Comparison of ENCODE assay signal across 20 cellular contexts in genomic region chr10:19499291-19499765, GRCh38.
A peak's percentile ranks its signal among the peaks of the same experiment; 100 is the strongest.
DNase-seq lines count a peak whose midpoint lies in the region; ATAC-seq and TF ChIP-seq lines count a peak whose summit lies in the region.
"Had no signal": no experiment of that assay in that cellular context is flagged by ENCODE, and none has a peak within 500 bp of the region (broad histone marks: within the 10 kb centered on the region; RNA-seq: fewer than 3 reads in every experiment).

No MANE protein-coding gene starts in this region.

- no peak overlapping the region for H2AFZ ChIP-seq in mammary epithelial cell (ENCODE audit: low read depth, low read length)

- H3K36me3 Mint-ChIP-seq in MCF 10A (ENCODE audit: insufficient read depth, unreplicated experiment): no peaks in the 10 kb centered on the region
- H3K36me3 Mint-ChIP-seq: CD4-positive, CD25-positive, alpha-beta regulatory T cell; CD8-positive, alpha-beta memory T cell had no signal

- no peak overlapping the region for H3K9ac ChIP-seq in mammary epithelial cell (ENCODE audit: insufficient read depth, low read length)

- H3K9me3 Mint-ChIP-seq in MCF 10A (ENCODE audit: unreplicated experiment): no peaks in the 10 kb centered on the region

- no peak for ATAC-seq in Right ventricle myocardium inferior
- ATAC-seq: GM12878, HepG2 had no signal

- DNase-seq in MCF 10A (ENCODE audit: unreplicated experiment) (peak; percentile 5), mammary epithelial cell (no peak), NCI-H446 (lab: John Stamatoyannopoulos, UW) (peak; percentile 39 to 83), SJCRH30 (no peak), HuH-7 (ENCODE audit: low spot score) (no peak), Right ventricle myocardium inferior (ENCODE audit: missing footprints) (no peak)
- DNase-seq: ACHN; BE2C; C1 segment of cervical spinal cord; CD4-positive, CD25-positive, alpha-beta regulatory T cell; CD8-positive, alpha-beta memory T cell; COR-L47; DMS 273 treated with DMSO at 0.1 percent for 48 hours; DMS53; DND-41; EL; H9 had no signal

- H3K4me2 ChIP-seq in mammary epithelial cell (ENCODE audit: insufficient read depth, low read depth, low read length): no peak overlapping the region

- no peaks in the 10 kb centered on the region for H3K79me2 ChIP-seq in mammary epithelial cell (ENCODE audit: insufficient read depth, low read length)

- no peaks in the 10 kb centered on the region for H3K27me3 Mint-ChIP-seq in MCF 10A (ENCODE audit: insufficient read depth, unreplicated experiment)
- H3K27me3 Mint-ChIP-seq: CD4-positive, CD25-positive, alpha-beta regulatory T cell had no signal

- no TSS peak for BruUV-seq in MCF 10A (replicated peaks; lab: Mats Ljungman, UMichigan)
- no TSS peak for BruUV-seq in mammary epithelial cell (replicated peaks; lab: Mats Ljungman, UMichigan)

- peaks cover 24% of the 10 kb centered on the region for H3K4me1 Mint-ChIP-seq in MCF 10A (ENCODE audit: insufficient read depth, unreplicated experiment)
- H3K4me1 Mint-ChIP-seq: CD4-positive, CD25-positive, alpha-beta regulatory T cell; CD8-positive, alpha-beta memory T cell had no signal

- no peaks in the 10 kb centered on the region for H3K9me3 ChIP-seq in mammary epithelial cell (replicated peaks; ENCODE audit: insufficient read depth, low read length)
- H3K9me3 ChIP-seq in SJCRH30 (replicated peaks): no peaks in the 10 kb centered on the region
- H3K9me3 ChIP-seq: BE2C had no signal

- H3K27ac ChIP-seq in mammary epithelial cell (ENCODE audit: insufficient read depth, low read depth, low read length) (no peak overlapping the region), VCaP (peak overlapping the region; percentile 60), SJCRH30 (no peak overlapping the region)

- WGBS in mammary epithelial cell (ENCODE audit: low coverage, missing lambda C conversion rate): 80% methylated on average over 1 of the region's 1 CpG

- TF ChIP-seq CTCF in MCF 10A (IDR thresholded peaks at IDR 0.05; ENCODE audit: unreplicated experiment) (no peak), mammary epithelial cell (conservative IDR thresholded peaks at IDR 0.05 in 1 of 2, IDR thresholded peaks at IDR 0.05 in 1 of 2; ENCODE audit: extremely low read depth in 1 of 2, insufficient read depth in 1 of 2, low read depth in 1 of 2, low read length in 2 of 2) (no peak), VCaP (conservative IDR thresholded peaks at IDR 0.05) (no peak)

- H3K4me1 ChIP-seq in mammary epithelial cell (ENCODE audit: insufficient read depth, low read length): no peaks in the 10 kb centered on the region
- no peaks in the 10 kb centered on the region for H3K4me1 ChIP-seq in SJCRH30
- H3K4me1 ChIP-seq: BE2C had no signal

- H3K27me3 ChIP-seq in mammary epithelial cell (ENCODE audit: insufficient read depth, low read length) (no peaks in the 10 kb centered on the region), SJCRH30 (no peaks in the 10 kb centered on the region)
- H3K27me3 ChIP-seq: BE2C had no signal

- POLR2A ChIA-PET in MCF 10A (lab: Yijun Ruan, JAX): interaction anchor here (1.0 kb wide), 1 partner anchor 16 kb away, joined by 3 read pairs; no protein-coding TSS in a partner anchor

- in situ Hi-C loops in mammary epithelial cell (cut with MboI; ENCODE audit: low sequenced_read_pairs in 2 of 2): no loop called here

- no peaks in the 10 kb centered on the region for H3K36me3 ChIP-seq in mammary epithelial cell (ENCODE audit: insufficient read depth, low read length)
- no peaks in the 10 kb centered on the region for H3K36me3 ChIP-seq in SJCRH30
- H3K36me3 ChIP-seq: BE2C had no signal

- H3K4me3 Mint-ChIP-seq in MCF 10A (ENCODE audit: unreplicated experiment): no peak overlapping the region
- H3K4me3 Mint-ChIP-seq: CD4-positive, CD25-positive, alpha-beta regulatory T cell; CD8-positive, alpha-beta memory T cell; H9 had no signal

- H3K27ac Mint-ChIP-seq in MCF 10A (ENCODE audit: low read depth, unreplicated experiment): no peak overlapping the region
- H3K27ac Mint-ChIP-seq: CD4-positive, CD25-positive, alpha-beta regulatory T cell; CD8-positive, alpha-beta memory T cell; H9 had no signal

- dilution Hi-C loops in mammary epithelial cell (cut with HindIII; ENCODE audit: low sequenced_read_pairs): no loop called here

- no peak overlapping the region for H3K4me3 ChIP-seq in mammary epithelial cell (replicated peaks in 1 of 3; ENCODE audit: insufficient read depth in 1 of 3, low read depth in 2 of 3, low read length in 3 of 3)
- H3K4me3 ChIP-seq in SJCRH30: no peak overlapping the region
- H3K4me3 ChIP-seq: GM12878 had no signal

- CTCF ChIA-PET in MCF 10A (lab: Yijun Ruan, JAX): interaction anchor here (0.6 to 0.7 kb wide), 3 partner anchors 15 to 654 kb away, joined by 3 to 4 read pairs (median 3); no protein-coding TSS in a partner anchor
- CTCF ChIA-PET in mammary epithelial cell (lab: Charles Lee; ENCODE audit: low non-redundant PET): no interaction called here

- H4K20me1 ChIP-seq in mammary epithelial cell (ENCODE audit: insufficient read depth, low read length): no peaks in the 10 kb centered on the region

- intact Hi-C loops in MCF 10A (cut with micrococcal nuclease) (no loop called here), mammary epithelial cell (cut with micrococcal nuclease) (no loop called here), Right ventricle myocardium inferior (cut with DNase I) (no loop called here)

Comparison
In these comparisons a context has a peak if more than half of its experiments do, and no peak if none do; other contexts are left out.
1. DNase-seq: peak in MCF 10A (single experiment) and NCI-H446 (2 of 2); none in mammary epithelial cell (single experiment), SJCRH30 (0 of 2), HuH-7 (single experiment) and Right ventricle myocardium inferior (single experiment).